ENCODE assay signal across 3 cellular contexts in the genomic region with DNA sequence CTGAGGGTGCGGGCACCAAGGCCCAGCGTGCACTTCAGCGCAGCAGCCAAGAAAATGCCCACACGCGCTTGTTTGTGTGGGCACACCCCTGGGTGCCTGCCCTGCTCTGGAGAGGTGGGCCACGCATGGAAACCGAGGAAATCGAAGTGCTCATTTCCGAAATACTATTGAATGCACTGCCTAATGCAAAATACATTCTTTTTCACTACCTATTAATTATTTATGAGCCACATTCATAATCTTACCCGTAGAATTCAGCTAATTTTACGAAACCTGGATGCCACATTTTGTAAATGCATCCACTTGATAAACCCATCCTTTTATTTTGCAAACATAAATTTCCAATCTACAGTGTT.
A peak's percentile ranks its signal among the peaks of the same experiment; 100 is the strongest.
TF ChIP-seq lines count a peak whose summit lies in the region.

No MANE protein-coding gene starts in this region.

TF ChIP-seq in GM23338, 12 proteins besides CTCF, POLR2A, EP300 and RAD21 (continues in another document):
- TF ChIP-seq EZH2phosphoT487 (IDR thresholded peaks at IDR 0.05; ENCODE audit: unreplicated experiment) (no peak), NANOG (IDR thresholded peaks at IDR 0.05; ENCODE audit: borderline replicate concordance) (no peak), POLR2AphosphoS5 (IDR thresholded peaks at IDR 0.05; ENCODE audit: low read depth) (no peak), EZH2 (IDR thresholded peaks at IDR 0.05; ENCODE audit: low read depth, unreplicated experiment) (no peak), JUNB (IDR thresholded peaks at IDR 0.05; ENCODE audit: unreplicated experiment) (no peak), ZNF114 (CRISPR knock-in tag; IDR thresholded peaks at IDR 0.05) (no peak), CREB1 (CRISPR knock-in tag; IDR thresholded peaks at IDR 0.05; ENCODE audit: low read depth) (no peak)
- TF ChIP-seq, protein P1, sequence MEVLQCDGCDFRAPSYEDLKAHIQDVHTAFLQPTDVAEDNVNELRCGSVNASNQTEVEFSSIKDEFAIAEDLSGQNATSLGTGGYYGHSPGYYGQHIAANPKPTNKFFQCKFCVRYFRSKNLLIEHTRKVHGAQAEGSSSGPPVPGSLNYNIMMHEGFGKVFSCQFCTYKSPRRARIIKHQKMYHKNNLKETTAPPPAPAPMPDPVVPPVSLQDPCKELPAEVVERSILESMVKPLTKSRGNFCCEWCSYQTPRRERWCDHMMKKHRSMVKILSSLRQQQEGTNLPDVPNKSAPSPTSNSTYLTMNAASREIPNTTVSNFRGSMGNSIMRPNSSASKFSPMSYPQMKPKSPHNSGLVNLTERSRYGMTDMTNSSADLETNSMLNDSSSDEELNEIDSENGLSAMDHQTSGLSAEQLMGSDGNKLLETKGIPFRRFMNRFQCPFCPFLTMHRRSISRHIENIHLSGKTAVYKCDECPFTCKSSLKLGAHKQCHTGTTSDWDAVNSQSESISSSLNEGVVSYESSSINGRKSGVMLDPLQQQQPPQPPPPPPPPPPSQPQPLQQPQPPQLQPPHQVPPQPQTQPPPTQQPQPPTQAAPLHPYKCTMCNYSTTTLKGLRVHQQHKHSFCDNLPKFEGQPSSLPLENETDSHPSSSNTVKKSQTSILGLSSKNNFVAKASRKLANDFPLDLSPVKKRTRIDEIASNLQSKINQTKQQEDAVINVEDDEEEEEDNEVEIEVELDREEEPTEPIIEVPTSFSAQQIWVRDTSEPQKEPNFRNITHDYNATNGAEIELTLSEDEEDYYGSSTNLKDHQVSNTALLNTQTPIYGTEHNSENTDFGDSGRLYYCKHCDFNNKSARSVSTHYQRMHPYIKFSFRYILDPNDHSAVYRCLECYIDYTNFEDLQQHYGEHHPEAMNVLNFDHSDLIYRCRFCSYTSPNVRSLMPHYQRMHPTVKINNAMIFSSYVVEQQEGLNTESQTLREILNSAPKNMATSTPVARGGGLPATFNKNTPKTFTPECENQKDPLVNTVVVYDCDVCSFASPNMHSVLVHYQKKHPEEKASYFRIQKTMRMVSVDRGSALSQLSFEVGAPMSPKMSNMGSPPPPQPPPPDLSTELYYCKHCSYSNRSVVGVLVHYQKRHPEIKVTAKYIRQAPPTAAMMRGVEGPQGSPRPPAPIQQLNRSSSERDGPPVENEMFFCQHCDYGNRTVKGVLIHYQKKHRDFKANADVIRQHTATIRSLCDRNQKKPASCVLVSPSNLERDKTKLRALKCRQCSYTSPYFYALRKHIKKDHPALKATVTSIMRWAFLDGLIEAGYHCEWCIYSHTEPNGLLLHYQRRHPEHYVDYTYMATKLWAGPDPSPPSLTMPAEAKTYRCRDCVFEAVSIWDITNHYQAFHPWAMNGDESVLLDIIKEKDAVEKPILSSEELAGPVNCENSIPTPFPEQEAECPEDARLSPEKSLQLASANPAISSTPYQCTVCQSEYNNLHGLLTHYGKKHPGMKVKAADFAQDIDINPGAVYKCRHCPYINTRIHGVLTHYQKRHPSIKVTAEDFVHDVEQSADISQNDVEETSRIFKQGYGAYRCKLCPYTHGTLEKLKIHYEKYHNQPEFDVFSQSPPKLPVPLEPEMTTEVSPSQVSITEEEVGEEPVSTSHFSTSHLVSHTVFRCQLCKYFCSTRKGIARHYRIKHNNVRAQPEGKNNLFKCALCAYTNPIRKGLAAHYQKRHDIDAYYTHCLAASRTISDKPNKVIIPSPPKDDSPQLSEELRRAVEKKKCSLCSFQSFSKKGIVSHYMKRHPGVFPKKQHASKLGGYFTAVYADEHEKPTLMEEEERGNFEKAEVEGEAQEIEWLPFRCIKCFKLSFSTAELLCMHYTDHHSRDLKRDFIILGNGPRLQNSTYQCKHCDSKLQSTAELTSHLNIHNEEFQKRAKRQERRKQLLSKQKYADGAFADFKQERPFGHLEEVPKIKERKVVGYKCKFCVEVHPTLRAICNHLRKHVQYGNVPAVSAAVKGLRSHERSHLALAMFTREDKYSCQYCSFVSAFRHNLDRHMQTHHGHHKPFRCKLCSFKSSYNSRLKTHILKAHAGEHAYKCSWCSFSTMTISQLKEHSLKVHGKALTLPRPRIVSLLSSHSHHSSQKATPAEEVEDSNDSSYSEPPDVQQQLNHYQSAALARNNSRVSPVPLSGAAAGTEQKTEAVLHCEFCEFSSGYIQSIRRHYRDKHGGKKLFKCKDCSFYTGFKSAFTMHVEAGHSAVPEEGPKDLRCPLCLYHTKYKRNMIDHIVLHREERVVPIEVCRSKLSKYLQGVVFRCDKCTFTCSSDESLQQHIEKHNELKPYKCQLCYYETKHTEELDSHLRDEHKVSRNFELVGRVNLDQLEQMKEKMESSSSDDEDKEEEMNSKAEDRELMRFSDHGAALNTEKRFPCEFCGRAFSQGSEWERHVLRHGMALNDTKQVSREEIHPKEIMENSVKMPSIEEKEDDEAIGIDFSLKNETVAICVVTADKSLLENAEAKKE (CRISPR knock-in tag; IDR thresholded peaks at IDR 0.05): no peak

TF ChIP-seq in H1, 55 proteins besides CTCF, POLR2A, EP300 and RAD21:
- TF ChIP-seq EZH2 (IDR thresholded peaks at IDR 0.05; ENCODE audit: low read depth, low read length, severe bottlenecking): no peak
- TF ChIP-seq SIRT6 (IDR thresholded peaks at IDR 0.05; ENCODE audit: low read length): no peak
- TF ChIP-seq, protein P2, sequence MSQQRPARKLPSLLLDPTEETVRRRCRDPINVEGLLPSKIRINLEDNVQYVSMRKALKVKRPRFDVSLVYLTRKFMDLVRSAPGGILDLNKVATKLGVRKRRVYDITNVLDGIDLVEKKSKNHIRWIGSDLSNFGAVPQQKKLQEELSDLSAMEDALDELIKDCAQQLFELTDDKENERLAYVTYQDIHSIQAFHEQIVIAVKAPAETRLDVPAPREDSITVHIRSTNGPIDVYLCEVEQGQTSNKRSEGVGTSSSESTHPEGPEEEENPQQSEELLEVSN (IDR thresholded peaks at IDR 0.05): no peak
- TF ChIP-seq KDM1A (IDR thresholded peaks at IDR 0.05; ENCODE audit: borderline replicate concordance, low read length): no peak

TF ChIP-seq in neural cell, 6 proteins besides CTCF, POLR2A, EP300 and RAD21:
- no peak for TF ChIP-seq EZH2 (IDR thresholded peaks at IDR 0.05; ENCODE audit: borderline replicate concordance, insufficient read depth, low read length, poor library complexity, severe bottlenecking)
- TF ChIP-seq SMC3 (conservative IDR thresholded peaks at IDR 0.05; ENCODE audit: poor library complexity): peak; percentile 17
